In the genomic region with DNA sequence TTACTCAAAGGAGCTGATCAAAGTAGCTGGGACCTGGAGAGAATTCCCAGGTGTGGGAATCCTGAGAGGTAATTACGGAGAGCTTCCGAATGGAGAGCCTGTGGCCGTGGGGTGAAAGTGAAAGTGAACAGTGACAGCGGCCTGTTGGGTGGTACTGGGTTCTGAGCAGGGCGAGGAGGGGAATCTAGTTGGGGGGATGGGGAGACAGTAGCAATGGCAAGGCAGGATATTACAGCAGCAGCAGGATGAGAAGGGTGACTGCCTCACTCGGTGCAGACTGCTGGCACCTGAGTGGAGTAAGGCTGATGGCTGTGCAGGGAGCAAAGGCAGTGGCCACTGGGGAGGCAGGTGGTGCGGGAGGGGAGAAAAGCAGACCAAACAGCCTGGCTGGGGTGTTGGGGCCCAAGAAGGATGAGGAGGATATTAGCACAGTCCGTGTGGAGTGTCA, we compare ENCODE assay signal across 8 cellular contexts.
A peak's percentile ranks its signal among the peaks of the same experiment; 100 is the strongest.
DNase-seq lines count a peak whose midpoint lies in the region; ATAC-seq and TF ChIP-seq lines count a peak whose summit lies in the region.
"Had no signal": no experiment of that assay in that cellular context is flagged by ENCODE, and none has a peak within 500 bp of the region (broad histone marks: within the 10 kb centered on the region; RNA-seq: fewer than 3 reads in every experiment).

No MANE protein-coding gene starts in this region.

- no peak overlapping the region for H3K56ac ChIP-seq in H9 (ENCODE audit: insufficient read length, low read depth, low read length)

- H3K27ac ChIP-seq in DOHH2 (ENCODE audit: low read depth, low read length) (peak overlapping the region; percentile 98), H9 (ENCODE audit: insufficient read length, low read depth, low read length) (no peak overlapping the region), coronary artery (no peak overlapping the region), rectal smooth muscle tissue (ENCODE audit: low read depth, low read length) (no peak overlapping the region)

- H3K4me2 ChIP-seq in DOHH2 (ENCODE audit: low read length) = peak overlapping the region; percentile 96
- no peak overlapping the region for H3K4me2 ChIP-seq in H9 (ENCODE audit: insufficient read depth, insufficient read length, low read length)

- H3K9ac ChIP-seq in H9 (ENCODE audit: extremely low read depth, insufficient read length, low read length) (no peak overlapping the region), rectal smooth muscle tissue (ENCODE audit: low read length) (peak overlapping the region; percentile 4)

- H4K5ac ChIP-seq in H9 (ENCODE audit: insufficient read length, low read depth, low read length) = no peak overlapping the region

- no peak overlapping the region for H3K4ac ChIP-seq in H9 (ENCODE audit: low read depth, low read length)

- peaks cover 0 to 2% (median 0%) of the 10 kb centered on the region in 3 experiments; a peak in 1 of 7 replicates for H3K36me3 Mint-ChIP-seq in H9 (ENCODE audit: insufficient read depth in 1 of 3, low read depth in 3 of 3)

- H3K27me3 Mint-ChIP-seq in H9 (ENCODE audit: low read depth) = no peaks in the 10 kb centered on the region
- H3K27me3 Mint-ChIP-seq: activated CD4-positive, alpha-beta memory T cell treated with anti-CD3 and anti-CD28 coated beads for 36 hours had no signal

- H3K18ac ChIP-seq in H9 (ENCODE audit: insufficient read length, low read depth, low read length) = no peak overlapping the region

- H3K9me3 ChIP-seq in DOHH2 (ENCODE audit: control insufficient read depth, insufficient read depth, low read length) (no peaks in the 10 kb centered on the region), H9 (ENCODE audit: control insufficient read depth, low read depth, low read length) (no peaks in the 10 kb centered on the region)

- H3K4me1 ChIP-seq in DOHH2 (ENCODE audit: control insufficient read depth, low read length) = peaks cover 88% of the 10 kb centered on the region
- peaks cover 2% of the 10 kb centered on the region; the same call in 1 of the 2 replicates for H3K4me1 ChIP-seq in H9 (ENCODE audit: insufficient read depth, low read length)
- H3K4me1 ChIP-seq in rectal smooth muscle tissue (ENCODE audit: control insufficient read depth, insufficient read depth, low read length) = peaks cover 7% of the 10 kb centered on the region

- WGBS in H9 (ENCODE audit: extremely low coverage, insufficient read length, low lambda C conversion rate) = no CpG with 5 or more reads among the region's 8 CpGs

- H4K91ac ChIP-seq in H9 (ENCODE audit: insufficient read length, low read depth, low read length) = no peak overlapping the region

- H3K23ac ChIP-seq in H9 (ENCODE audit: insufficient read length, low read depth, low read length) = no peak overlapping the region

- H2BK5ac ChIP-seq in H9 (ENCODE audit: insufficient read length, low read length) = no peak overlapping the region

- no peaks in the 10 kb centered on the region for H3K27me3 ChIP-seq in DOHH2 (ENCODE audit: control insufficient read depth, low read length)
- no peaks in the 10 kb centered on the region for H3K27me3 ChIP-seq in H9 (ENCODE audit: insufficient read depth, low read length)
- no peaks in the 10 kb centered on the region for H3K27me3 ChIP-seq in rectal smooth muscle tissue (ENCODE audit: control insufficient read depth, insufficient read depth, low read length)

- H4K20me1 ChIP-seq in DOHH2 (ENCODE audit: control insufficient read depth, insufficient read depth, low read depth, low read length) (no peaks in the 10 kb centered on the region), H9 (ENCODE audit: control insufficient read depth, insufficient read depth, insufficient read length) (no peaks in the 10 kb centered on the region)

- no peak overlapping the region for H4K8ac ChIP-seq in H9 (replicated peaks; ENCODE audit: insufficient read length, low read depth, low read length)

- H3K36me3 ChIP-seq in DOHH2 (ENCODE audit: control insufficient read depth, low read length) (peaks cover 5% of the 10 kb centered on the region; the same call in 1 of the 2 replicates), rectal smooth muscle tissue (ENCODE audit: control insufficient read depth, insufficient read depth, low read length) (no peaks in the 10 kb centered on the region)

- H2BK120ac ChIP-seq in H9 (ENCODE audit: low read depth, low read length, poor library complexity, severe bottlenecking) = no peak overlapping the region

- H3K4me3 Mint-ChIP-seq in H9 = no peak overlapping the region
- H3K4me3 Mint-ChIP-seq: activated CD4-positive, alpha-beta memory T cell treated with anti-CD3 and anti-CD28 coated beads for 36 hours had no signal

- H2AK5ac ChIP-seq in H9 (ENCODE audit: insufficient read length, low read length) = no peak overlapping the region

- peak overlapping the region in 2 of 3 experiments; percentile 32 to 94; a peak in 3 of 7 replicates for H3K27ac Mint-ChIP-seq in H9
- H3K27ac Mint-ChIP-seq: activated CD4-positive, alpha-beta memory T cell treated with anti-CD3 and anti-CD28 coated beads for 36 hours had no signal

- no peak overlapping the region for H3K14ac ChIP-seq in H9 (ENCODE audit: insufficient read depth, low read length)

- H3K79me2 ChIP-seq in DOHH2 (ENCODE audit: control insufficient read depth, low read length) (peaks cover 7% of the 10 kb centered on the region; the same call in 1 of the 2 replicates), H9 (ENCODE audit: insufficient read depth, low read length) (no peaks in the 10 kb centered on the region)

- TF ChIP-seq CTCF in DOHH2 (IDR thresholded peaks at IDR 0.05; ENCODE audit: low read depth, low read length, poor library complexity, severe bottlenecking) (no peak), H9 (conservative IDR thresholded peaks at IDR 0.05) (no peak), coronary artery (IDR thresholded peaks at IDR 0.05) (no peak)

- no peaks in the 10 kb centered on the region for H3K79me1 ChIP-seq in H9 (ENCODE audit: insufficient read depth, low read depth, low read length, poor library complexity, severe bottlenecking)

- H3K23me2 ChIP-seq in H9 (ENCODE audit: insufficient read length, low read depth, low read length, poor library complexity, severe bottlenecking) = no peaks in the 10 kb centered on the region

- H3T11ph ChIP-seq in H9 (ENCODE audit: low read length) = no peak overlapping the region

- peaks cover 5 to 6% of the 10 kb centered on the region in 2 experiments; a peak in 3 of 4 replicates for H3K4me1 Mint-ChIP-seq in H9

- no peaks in the 10 kb centered on the region for H3K9me3 Mint-ChIP-seq in H9
- H3K9me3 Mint-ChIP-seq: activated CD4-positive, alpha-beta memory T cell treated with anti-CD3 and anti-CD28 coated beads for 36 hours had no signal

- no peak overlapping the region for H2BK20ac ChIP-seq in H9 (ENCODE audit: low read depth, low read length, poor library complexity, severe bottlenecking)

- H3F3A ChIP-seq in DOHH2 (ENCODE audit: control insufficient read depth, insufficient read depth) = peaks cover 27% of the 10 kb centered on the region

- H2BK15ac ChIP-seq in H9 (ENCODE audit: low read depth, low read length) = no peak overlapping the region

- H3K9me2 ChIP-seq in DOHH2 (replicated peaks; ENCODE audit: control insufficient read depth, low read length) = no peaks in the 10 kb centered on the region

- no peak for ATAC-seq in HG02798 (IDR thresholded peaks at IDR 0.05; ENCODE audit: poor library complexity, unreplicated experiment)

- DNase-seq in H9 (no peak), coronary artery (ENCODE audit: low spot score) (no peak), mesenteric fat pad (ENCODE audit: low spot score) (no peak), NCI-H510A treated with DMSO at 0.1 percent for 48 hours (lab: John Stamatoyannopoulos, UW) (no peak)
- DNase-seq: activated CD4-positive, alpha-beta memory T cell treated with anti-CD3 and anti-CD28 coated beads for 36 hours had no signal

- peak overlapping the region; percentile 71 for H3K4me3 ChIP-seq in DOHH2 (ENCODE audit: low read length)
- peak overlapping the region; percentile 38 for H3K4me3 ChIP-seq in coronary artery
- H3K4me3 ChIP-seq in rectal smooth muscle tissue (ENCODE audit: low read length) = peak overlapping the region; percentile 55

- no peak overlapping the region for H2AFZ ChIP-seq in H9 (ENCODE audit: low read length)

- no peak overlapping the region for H2BK12ac ChIP-seq in H9 (ENCODE audit: insufficient read length, low read depth, low read length)
